23 cellular contexts compared by ENCODE assay signal in the genomic region with DNA sequence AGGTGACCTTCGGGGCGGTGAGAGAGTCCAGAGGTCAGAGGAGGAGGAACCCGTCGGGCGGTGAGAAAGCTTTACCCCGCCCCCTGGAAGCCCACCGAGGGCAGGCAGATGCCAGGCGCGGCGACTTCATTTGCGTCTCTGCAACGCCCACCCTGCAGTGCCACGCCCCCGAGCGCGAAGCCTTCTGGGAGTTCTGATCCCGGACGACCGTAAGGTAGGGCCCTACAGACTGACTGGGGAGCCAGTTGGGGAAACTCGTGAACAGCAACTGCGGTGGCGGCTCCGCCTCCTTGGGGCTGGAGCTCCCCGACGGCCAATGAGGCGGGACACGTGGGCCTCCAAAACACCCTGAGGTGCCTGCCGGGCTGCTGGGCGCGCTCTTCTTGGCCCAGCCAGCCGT. TPM values are rescaled to one million over a fixed set of nuclear protein-coding genes. Genes with fewer than 3 reads are reported as not detected.
"Had no signal": no experiment of that assay in that cellular context is flagged by ENCODE, and none has a peak within 500 bp of the region (broad histone marks: within the 10 kb centered on the region; RNA-seq: fewer than 3 reads in every experiment).

No MANE protein-coding gene starts in this region.

- H3K4me3 Mint-ChIP-seq: immature natural killer cell; memory B cell; natural killer cell treated with Interleukin-12 subunit alpha and Interleukin-12 subunit beta and Interleukin-15 and Interleukin-18, amount 100 ng/mL, for 72 hours had no signal

- H3K4me1 ChIP-seq: gastrocnemius medialis, left lung, lower lobe of right lung, thyroid gland, upper lobe of left lung, uterus had no signal

- H3K4me1 Mint-ChIP-seq: immature natural killer cell, memory B cell had no signal

- H3K27me3 Mint-ChIP-seq: progenitor cell of endocrine pancreas had no signal

- H3K27me3 ChIP-seq: gastrocnemius medialis, heart right ventricle, pancreas, thyroid gland, upper lobe of left lung, uterus had no signal

- H3K36me3 Mint-ChIP-seq: immature natural killer cell; memory B cell; natural killer cell treated with Interleukin-12 subunit alpha and Interleukin-12 subunit beta and Interleukin-15 and Interleukin-18, amount 100 ng/mL, for 72 hours had no signal

- DNase-seq: cortex of kidney; dorsolateral prefrontal cortex; effector CD8-positive, alpha-beta T cell; gastrocnemius medialis; heart right ventricle; hypothalamus; immature natural killer cell; lower lobe of right lung; midbrain; occipital lobe; right cardiac atrium; stimulated activated CD4-positive, alpha-beta T cell treated with anti-CD3 and anti-CD28 coated beads, Interleukin-2, amount 100 ng/mL, for 48 hours; stimulated activated naive CD4-positive, alpha-beta T cell treated with Interleukin-2 at 50 U/mL for 16 hours; thyroid gland; uterus had no signal

- H3K27ac Mint-ChIP-seq: immature natural killer cell; memory B cell; natural killer cell treated with Interleukin-12 subunit alpha and Interleukin-12 subunit beta and Interleukin-15 and Interleukin-18, amount 100 ng/mL, for 72 hours; progenitor cell of endocrine pancreas had no signal

- H3K36me3 ChIP-seq: gastrocnemius medialis, heart right ventricle, left lung, lower lobe of right lung, pancreas, thyroid gland, upper lobe of left lung, uterus had no signal

- H3K9me3 ChIP-seq: gastrocnemius medialis, heart right ventricle, left lung, lower lobe of right lung, pancreas, thyroid gland, upper lobe of left lung, uterus had no signal

- H3K27ac ChIP-seq: dorsolateral prefrontal cortex, gastrocnemius medialis, heart right ventricle, left lung, lower lobe of right lung, pancreas, thyroid gland, upper lobe of left lung, uterus had no signal

- ATAC-seq: gastrocnemius medialis, heart right ventricle, left lung, pancreas had no signal

- H3K9me3 Mint-ChIP-seq: natural killer cell treated with Interleukin-12 subunit alpha and Interleukin-12 subunit beta and Interleukin-15 and Interleukin-18, amount 100 ng/mL, for 72 hours had no signal

- H3K4me3 ChIP-seq: dorsolateral prefrontal cortex, gastrocnemius medialis, heart right ventricle, left lung, lower lobe of right lung, pancreas, smooth muscle cell, thyroid gland, upper lobe of left lung, uterus had no signal

- H3K4me2 ChIP-seq: smooth muscle cell had no signal

RNA-seq across cellular contexts. Expression of a gene that starts 46.0 kb away (rescaled TPM):
- total RNA-seq: fibroblast of lung, gastrocnemius medialis had no signal
- polyA plus RNA-seq: fibroblast of lung had no signal
